ENCODE assay signal across 1 cellular context in genomic region chrX:38327007-38327774, GRCh38.
TF ChIP-seq lines count a peak whose summit lies in the region.

Gene RPGR, minus strand, starts transcription at chrX:38327509. Its CDS starts 142 bp downstream, at chrX:38327367.

TF ChIP-seq in K562, 482 proteins besides CTCF, POLR2A, EP300 and RAD21 (continued from another document):
- TF ChIP-seq, protein P1, sequence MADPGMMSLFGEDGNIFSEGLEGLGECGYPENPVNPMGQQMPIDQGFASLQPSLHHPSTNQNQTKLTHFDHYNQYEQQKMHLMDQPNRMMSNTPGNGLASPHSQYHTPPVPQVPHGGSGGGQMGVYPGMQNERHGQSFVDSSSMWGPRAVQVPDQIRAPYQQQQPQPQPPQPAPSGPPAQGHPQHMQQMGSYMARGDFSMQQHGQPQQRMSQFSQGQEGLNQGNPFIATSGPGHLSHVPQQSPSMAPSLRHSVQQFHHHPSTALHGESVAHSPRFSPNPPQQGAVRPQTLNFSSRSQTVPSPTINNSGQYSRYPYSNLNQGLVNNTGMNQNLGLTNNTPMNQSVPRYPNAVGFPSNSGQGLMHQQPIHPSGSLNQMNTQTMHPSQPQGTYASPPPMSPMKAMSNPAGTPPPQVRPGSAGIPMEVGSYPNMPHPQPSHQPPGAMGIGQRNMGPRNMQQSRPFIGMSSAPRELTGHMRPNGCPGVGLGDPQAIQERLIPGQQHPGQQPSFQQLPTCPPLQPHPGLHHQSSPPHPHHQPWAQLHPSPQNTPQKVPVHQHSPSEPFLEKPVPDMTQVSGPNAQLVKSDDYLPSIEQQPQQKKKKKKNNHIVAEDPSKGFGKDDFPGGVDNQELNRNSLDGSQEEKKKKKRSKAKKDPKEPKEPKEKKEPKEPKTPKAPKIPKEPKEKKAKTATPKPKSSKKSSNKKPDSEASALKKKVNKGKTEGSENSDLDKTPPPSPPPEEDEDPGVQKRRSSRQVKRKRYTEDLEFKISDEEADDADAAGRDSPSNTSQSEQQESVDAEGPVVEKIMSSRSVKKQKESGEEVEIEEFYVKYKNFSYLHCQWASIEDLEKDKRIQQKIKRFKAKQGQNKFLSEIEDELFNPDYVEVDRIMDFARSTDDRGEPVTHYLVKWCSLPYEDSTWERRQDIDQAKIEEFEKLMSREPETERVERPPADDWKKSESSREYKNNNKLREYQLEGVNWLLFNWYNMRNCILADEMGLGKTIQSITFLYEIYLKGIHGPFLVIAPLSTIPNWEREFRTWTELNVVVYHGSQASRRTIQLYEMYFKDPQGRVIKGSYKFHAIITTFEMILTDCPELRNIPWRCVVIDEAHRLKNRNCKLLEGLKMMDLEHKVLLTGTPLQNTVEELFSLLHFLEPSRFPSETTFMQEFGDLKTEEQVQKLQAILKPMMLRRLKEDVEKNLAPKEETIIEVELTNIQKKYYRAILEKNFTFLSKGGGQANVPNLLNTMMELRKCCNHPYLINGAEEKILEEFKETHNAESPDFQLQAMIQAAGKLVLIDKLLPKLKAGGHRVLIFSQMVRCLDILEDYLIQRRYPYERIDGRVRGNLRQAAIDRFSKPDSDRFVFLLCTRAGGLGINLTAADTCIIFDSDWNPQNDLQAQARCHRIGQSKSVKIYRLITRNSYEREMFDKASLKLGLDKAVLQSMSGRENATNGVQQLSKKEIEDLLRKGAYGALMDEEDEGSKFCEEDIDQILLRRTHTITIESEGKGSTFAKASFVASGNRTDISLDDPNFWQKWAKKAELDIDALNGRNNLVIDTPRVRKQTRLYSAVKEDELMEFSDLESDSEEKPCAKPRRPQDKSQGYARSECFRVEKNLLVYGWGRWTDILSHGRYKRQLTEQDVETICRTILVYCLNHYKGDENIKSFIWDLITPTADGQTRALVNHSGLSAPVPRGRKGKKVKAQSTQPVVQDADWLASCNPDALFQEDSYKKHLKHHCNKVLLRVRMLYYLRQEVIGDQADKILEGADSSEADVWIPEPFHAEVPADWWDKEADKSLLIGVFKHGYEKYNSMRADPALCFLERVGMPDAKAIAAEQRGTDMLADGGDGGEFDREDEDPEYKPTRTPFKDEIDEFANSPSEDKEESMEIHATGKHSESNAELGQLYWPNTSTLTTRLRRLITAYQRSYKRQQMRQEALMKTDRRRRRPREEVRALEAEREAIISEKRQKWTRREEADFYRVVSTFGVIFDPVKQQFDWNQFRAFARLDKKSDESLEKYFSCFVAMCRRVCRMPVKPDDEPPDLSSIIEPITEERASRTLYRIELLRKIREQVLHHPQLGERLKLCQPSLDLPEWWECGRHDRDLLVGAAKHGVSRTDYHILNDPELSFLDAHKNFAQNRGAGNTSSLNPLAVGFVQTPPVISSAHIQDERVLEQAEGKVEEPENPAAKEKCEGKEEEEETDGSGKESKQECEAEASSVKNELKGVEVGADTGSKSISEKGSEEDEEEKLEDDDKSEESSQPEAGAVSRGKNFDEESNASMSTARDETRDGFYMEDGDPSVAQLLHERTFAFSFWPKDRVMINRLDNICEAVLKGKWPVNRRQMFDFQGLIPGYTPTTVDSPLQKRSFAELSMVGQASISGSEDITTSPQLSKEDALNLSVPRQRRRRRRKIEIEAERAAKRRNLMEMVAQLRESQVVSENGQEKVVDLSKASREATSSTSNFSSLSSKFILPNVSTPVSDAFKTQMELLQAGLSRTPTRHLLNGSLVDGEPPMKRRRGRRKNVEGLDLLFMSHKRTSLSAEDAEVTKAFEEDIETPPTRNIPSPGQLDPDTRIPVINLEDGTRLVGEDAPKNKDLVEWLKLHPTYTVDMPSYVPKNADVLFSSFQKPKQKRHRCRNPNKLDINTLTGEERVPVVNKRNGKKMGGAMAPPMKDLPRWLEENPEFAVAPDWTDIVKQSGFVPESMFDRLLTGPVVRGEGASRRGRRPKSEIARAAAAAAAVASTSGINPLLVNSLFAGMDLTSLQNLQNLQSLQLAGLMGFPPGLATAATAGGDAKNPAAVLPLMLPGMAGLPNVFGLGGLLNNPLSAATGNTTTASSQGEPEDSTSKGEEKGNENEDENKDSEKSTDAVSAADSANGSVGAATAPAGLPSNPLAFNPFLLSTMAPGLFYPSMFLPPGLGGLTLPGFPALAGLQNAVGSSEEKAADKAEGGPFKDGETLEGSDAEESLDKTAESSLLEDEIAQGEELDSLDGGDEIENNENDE (IDR thresholded peaks at IDR 0.05; ENCODE audit: low read depth, low read length), result no peak
- peak; percentile 72 for TF ChIP-seq NRF1 (conservative IDR thresholded peaks at IDR 0.05 in 1 of 2, IDR thresholded peaks at IDR 0.05 in 1 of 2)
- no peak for TF ChIP-seq ZNF77 (CRISPR knock-in tag; IDR thresholded peaks at IDR 0.05)
- TF ChIP-seq ZFP30 (CRISPR knock-in tag; IDR thresholded peaks at IDR 0.05; ENCODE audit: borderline replicate concordance), result no peak
- TF ChIP-seq, protein P2, sequence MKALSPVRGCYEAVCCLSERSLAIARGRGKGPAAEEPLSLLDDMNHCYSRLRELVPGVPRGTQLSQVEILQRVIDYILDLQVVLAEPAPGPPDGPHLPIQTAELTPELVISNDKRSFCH (CRISPR knock-in tag; IDR thresholded peaks at IDR 0.05), result no peak
- TF ChIP-seq, protein P2 (tag; IDR thresholded peaks at IDR 0.05), result no peak
- TF ChIP-seq U2AF1 (optimal IDR thresholded peaks at IDR 0.05; ENCODE audit: low read depth, low read length), result no peak
- no peak for TF ChIP-seq HMG20B (CRISPR knock-in tag; IDR thresholded peaks at IDR 0.05)
- no peak for TF ChIP-seq CEBPG (CRISPR knock-in tag; IDR thresholded peaks at IDR 0.05)
- TF ChIP-seq CEBPG (tag; conservative IDR thresholded peaks at IDR 0.05 in 1 of 2, IDR thresholded peaks at IDR 0.05 in 1 of 2), result peak in 1 of 2 experiments; percentile 80; a peak in 2 of 4 replicates
- no peak for TF ChIP-seq NFIX (CRISPR knock-in tag; IDR thresholded peaks at IDR 0.05; ENCODE audit: low read depth)
- 0 out of 2 replicates have a peak, but pooled peaks have one; percentile 15 for TF ChIP-seq ZBTB2 (IDR thresholded peaks at IDR 0.05)
- TF ChIP-seq NELFE (IDR thresholded peaks at IDR 0.05; ENCODE audit: insufficient read depth, insufficient read length), result no peak
- TF ChIP-seq MXI1 (IDR thresholded peaks at IDR 0.05; ENCODE audit: low read depth, low read length), result peak; percentile 79
- TF ChIP-seq EP400 (IDR thresholded peaks at IDR 0.05), result peak; percentile 61; the same call in 1 of the 2 replicates
- peak; percentile 67; the same call in 1 of the 2 replicates for TF ChIP-seq RB1 (IDR thresholded peaks at IDR 0.05; ENCODE audit: low read depth)
- no peak for TF ChIP-seq ZFP36 (IDR thresholded peaks at IDR 0.05; ENCODE audit: low read depth, low read length, partially characterized antibody)
- TF ChIP-seq ZNF695 (CRISPR knock-in tag; IDR thresholded peaks at IDR 0.05), result no peak
- TF ChIP-seq NFXL1 (CRISPR knock-in tag; IDR thresholded peaks at IDR 0.05), result no peak
- TF ChIP-seq, protein P3, sequence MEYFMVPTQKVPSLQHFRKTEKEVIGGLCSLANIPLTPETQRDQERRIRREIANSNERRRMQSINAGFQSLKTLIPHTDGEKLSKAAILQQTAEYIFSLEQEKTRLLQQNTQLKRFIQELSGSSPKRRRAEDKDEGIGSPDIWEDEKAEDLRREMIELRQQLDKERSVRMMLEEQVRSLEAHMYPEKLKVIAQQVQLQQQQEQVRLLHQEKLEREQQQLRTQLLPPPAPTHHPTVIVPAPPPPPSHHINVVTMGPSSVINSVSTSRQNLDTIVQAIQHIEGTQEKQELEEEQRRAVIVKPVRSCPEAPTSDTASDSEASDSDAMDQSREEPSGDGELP (CRISPR knock-in tag; IDR thresholded peaks at IDR 0.05; ENCODE audit: borderline replicate concordance), result peak; percentile 83
- TF ChIP-seq, protein P4, sequence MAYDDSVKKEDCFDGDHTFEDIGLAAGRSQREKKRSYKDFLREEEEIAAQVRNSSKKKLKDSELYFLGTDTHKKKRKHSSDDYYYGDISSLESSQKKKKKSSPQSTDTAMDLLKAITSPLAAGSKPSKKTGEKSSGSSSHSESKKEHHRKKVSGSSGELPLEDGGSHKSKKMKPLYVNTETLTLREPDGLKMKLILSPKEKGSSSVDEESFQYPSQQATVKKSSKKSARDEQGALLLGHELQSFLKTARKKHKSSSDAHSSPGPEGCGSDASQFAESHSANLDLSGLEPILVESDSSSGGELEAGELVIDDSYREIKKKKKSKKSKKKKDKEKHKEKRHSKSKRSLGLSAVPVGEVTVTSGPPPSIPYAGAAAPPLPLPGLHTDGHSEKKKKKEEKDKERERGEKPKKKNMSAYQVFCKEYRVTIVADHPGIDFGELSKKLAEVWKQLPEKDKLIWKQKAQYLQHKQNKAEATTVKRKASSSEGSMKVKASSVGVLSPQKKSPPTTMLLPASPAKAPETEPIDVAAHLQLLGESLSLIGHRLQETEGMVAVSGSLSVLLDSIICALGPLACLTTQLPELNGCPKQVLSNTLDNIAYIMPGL (CRISPR knock-in tag; IDR thresholded peaks at IDR 0.05), result 0 out of 2 replicates have a peak, but pooled peaks have one; percentile 41
- no peak for TF ChIP-seq RBM17 (IDR thresholded peaks at IDR 0.05; ENCODE audit: borderline replicate concordance, low read depth, low read length)
- no peak for TF ChIP-seq KLF1 (tag; IDR thresholded peaks at IDR 0.05)
- TF ChIP-seq BCL6 (CRISPR knock-in tag; IDR thresholded peaks at IDR 0.05), result no peak
- peak; percentile 58; the same call in 1 of the 2 replicates for TF ChIP-seq SMC3 (conservative IDR thresholded peaks at IDR 0.05; ENCODE audit: insufficient read depth, low read depth, low read length)
- TF ChIP-seq ZNF384 (IDR thresholded peaks at IDR 0.05; ENCODE audit: low read depth, low read length), result 0 out of 2 replicates have a peak, but pooled peaks have one; percentile 12
- no peak for TF ChIP-seq NCOA1 (IDR thresholded peaks at IDR 0.05; ENCODE audit: low read depth)
- no peak for TF ChIP-seq MIER1 (IDR thresholded peaks at IDR 0.05; ENCODE audit: low read depth)
